In the genomic region with DNA sequence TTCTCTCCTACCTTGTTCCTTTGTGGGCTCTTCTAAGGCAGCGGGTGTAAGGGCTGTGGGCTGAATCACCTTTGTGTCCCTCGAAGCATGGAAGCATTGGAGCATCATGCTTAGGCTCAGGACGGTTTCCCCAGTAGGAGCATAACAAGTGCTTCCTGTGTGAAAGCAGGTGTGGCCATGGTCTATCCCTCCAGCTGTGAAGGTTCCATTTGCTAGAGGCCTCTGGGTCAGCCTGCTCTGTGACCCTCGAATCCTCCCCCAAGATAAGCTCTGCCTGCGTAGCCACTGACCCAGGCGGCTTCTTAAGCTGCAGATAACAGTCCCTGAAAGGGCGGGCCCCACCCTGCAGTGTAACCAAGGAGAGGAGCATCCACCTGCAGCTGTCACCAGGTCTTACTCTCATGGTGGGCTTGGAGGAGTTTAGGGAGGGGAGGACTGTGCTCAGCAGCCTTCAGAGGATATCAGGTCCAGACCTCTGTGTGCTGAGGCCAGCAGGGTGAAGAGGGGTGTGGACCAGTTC, we compare ENCODE assay signal across 12 cellular contexts. TPM values are rescaled to one million over a fixed set of nuclear protein-coding genes. Genes with fewer than 3 reads are reported as not detected.
A peak's percentile ranks its signal among the peaks of the same experiment; 100 is the strongest.
DNase-seq lines count a peak whose midpoint lies in the region; ATAC-seq and TF ChIP-seq lines count a peak whose summit lies in the region.
"Had no signal": no experiment of that assay in that cellular context is flagged by ENCODE, and none has a peak within 500 bp of the region (broad histone marks: within the 10 kb centered on the region; RNA-seq: fewer than 3 reads in every experiment).

No MANE protein-coding gene starts in this region.

- H3K9ac ChIP-seq in mesendoderm (ENCODE audit: low read length) = no peak overlapping the region

- H3K79me1 ChIP-seq in mesendoderm (ENCODE audit: low read length) = peaks cover 53% of the 10 kb centered on the region

- H2BK5ac ChIP-seq in mesendoderm (ENCODE audit: low read length) = peak overlapping the region; percentile 10

- no peak overlapping the region for H3K4me3 Mint-ChIP-seq in activated CD4-positive, alpha-beta memory T cell treated with anti-CD3 and anti-CD28 coated beads for 36 hours
- H3K4me3 Mint-ChIP-seq: activated B cell treated with CpG ODN at 0.5 μM for 24 hours had no signal

- no peak overlapping the region for H3K4me3 ChIP-seq in right cardiac atrium (ENCODE audit: low read length)
- no peak overlapping the region for H3K4me3 ChIP-seq in mesendoderm (ENCODE audit: low read length)

- no peak overlapping the region for H2AK5ac ChIP-seq in mesendoderm (ENCODE audit: low read length)

- H3K9me3 ChIP-seq in right cardiac atrium (ENCODE audit: control insufficient read depth, low read length) = no peaks in the 10 kb centered on the region

- H3K23ac ChIP-seq in mesendoderm (ENCODE audit: low read length) = no peak overlapping the region

- peaks cover 84% of the 10 kb centered on the region for H3K79me2 ChIP-seq in mesendoderm (ENCODE audit: control insufficient read depth, insufficient read depth, low read length)

- H3K56ac ChIP-seq in mesendoderm (ENCODE audit: low read length) = peak overlapping the region; percentile 10

- peaks cover 69% of the 10 kb centered on the region for H3K4me1 ChIP-seq in right cardiac atrium (ENCODE audit: control insufficient read depth, insufficient read depth, low read length)
- H3K4me1 ChIP-seq in mesendoderm (ENCODE audit: control insufficient read depth, low read depth, low read length) = peaks cover 22% of the 10 kb centered on the region
- H3K4me1 ChIP-seq in foreskin keratinocyte = peaks cover 55% of the 10 kb centered on the region

- H3K36me3 ChIP-seq in mesendoderm (ENCODE audit: control insufficient read depth, insufficient read depth, low read length) = no peaks in the 10 kb centered on the region

- peak overlapping the region; percentile 88 for H3K27ac ChIP-seq in right cardiac atrium (ENCODE audit: low read length)
- peak overlapping the region; percentile 99 for H3K27ac ChIP-seq in angular gyrus (ENCODE audit: low read depth, low read length)
- H3K27ac ChIP-seq in mesendoderm (ENCODE audit: low read depth, low read length) = no peak overlapping the region
- H3K27ac ChIP-seq in foreskin keratinocyte = no peak overlapping the region

- H3K4me1 Mint-ChIP-seq in activated CD4-positive, alpha-beta memory T cell treated with anti-CD3 and anti-CD28 coated beads for 36 hours (ENCODE audit: low read depth) = no peaks in the 10 kb centered on the region

- H2BK120ac ChIP-seq in mesendoderm (ENCODE audit: low read depth, low read length) = no peak overlapping the region

- H3K4ac ChIP-seq in mesendoderm (ENCODE audit: low read depth, low read length) = no peak overlapping the region

- no peak overlapping the region for H4K5ac ChIP-seq in mesendoderm (ENCODE audit: low read length)

- intact Hi-C loops in right cardiac atrium (cut with DNase I) (no loop called here), Right ventricle myocardium inferior (cut with DNase I) (no loop called here)
- intact Hi-C loops in activated CD4-positive, alpha-beta memory T cell treated with anti-CD3 and anti-CD28 coated beads for 36 hours (cut with micrococcal nuclease) = no loop called here

- H3K27me3 ChIP-seq in right cardiac atrium (ENCODE audit: control insufficient read depth, insufficient read depth) (no peaks in the 10 kb centered on the region), mesendoderm (ENCODE audit: insufficient read depth, low read length, poor library complexity) (no peaks in the 10 kb centered on the region), foreskin keratinocyte (no peaks in the 10 kb centered on the region)

- H3K18ac ChIP-seq in mesendoderm (ENCODE audit: low read length) = no peak overlapping the region

- H4K8ac ChIP-seq in mesendoderm (ENCODE audit: low read depth, low read length) = no peak overlapping the region

- H3K27ac Mint-ChIP-seq in activated CD4-positive, alpha-beta memory T cell treated with anti-CD3 and anti-CD28 coated beads for 36 hours = no peak overlapping the region
- H3K27ac Mint-ChIP-seq: activated B cell treated with CpG ODN at 0.5 μM for 24 hours had no signal

- POLR2A ChIA-PET in activated CD4-positive, alpha-beta memory T cell treated with anti-CD3 and anti-CD28 coated beads for 36 hours (lab: Charles Lee) = no interaction called here

- H3K36me3 Mint-ChIP-seq in activated CD4-positive, alpha-beta memory T cell treated with anti-CD3 and anti-CD28 coated beads for 36 hours = no peaks in the 10 kb centered on the region

- H2BK15ac ChIP-seq in mesendoderm (replicated peaks; ENCODE audit: low read depth) = no peak overlapping the region

- DNase-seq in right cardiac atrium = peak in 2 of 3 donors; percentile 26 to 49
- DNase-seq in Right ventricle myocardium inferior (ENCODE audit: missing footprints) = no peak
- peak; percentile 86 for DNase-seq in mesendoderm
- DNase-seq in foreskin keratinocyte = no peak
- DNase-seq in activated gamma-delta T cell treated with Interleukin-2 at 50 U/mL for 16 hours = no peak
- DNase-seq in activated CD4-positive, alpha-beta memory T cell treated with anti-CD3 and anti-CD28 coated beads for 36 hours = no peak
- no peak for DNase-seq in SHP77 treated with DMSO at 0.1 percent for 48 hours (lab: John Stamatoyannopoulos, UW)
- DNase-seq: activated B cell treated with CpG ODN at 0.5 μM for 24 hours; effector memory CD4-positive, alpha-beta T cell; NCI-H1436 treated with DMSO at 0.1 percent for 48 hours had no signal

- CTCF ChIA-PET in activated CD4-positive, alpha-beta memory T cell treated with anti-CD3 and anti-CD28 coated beads for 36 hours (lab: Charles Lee) = no interaction called here

- no peaks in the 10 kb centered on the region for H3K27me3 Mint-ChIP-seq in activated CD4-positive, alpha-beta memory T cell treated with anti-CD3 and anti-CD28 coated beads for 36 hours
- H3K27me3 Mint-ChIP-seq: activated B cell treated with CpG ODN at 0.5 μM for 24 hours had no signal

- WGBS in right cardiac atrium = 51% methylated on average over 7 of the region's 7 CpGs
- WGBS in mesendoderm (ENCODE audit: extremely low coverage, insufficient coverage, low lambda C conversion rate) = no CpG with 5 or more reads among the region's 7 CpGs

- ATAC-seq in right cardiac atrium = no peak
- ATAC-seq in Right ventricle myocardium inferior = no peak
- no peak for ATAC-seq in foreskin keratinocyte
- ATAC-seq: sciatic nerve had no signal

- no peak overlapping the region for H3K4me2 ChIP-seq in mesendoderm (ENCODE audit: low read length)

- H3K9me3 Mint-ChIP-seq in activated CD4-positive, alpha-beta memory T cell treated with anti-CD3 and anti-CD28 coated beads for 36 hours = no peaks in the 10 kb centered on the region
- H3K9me3 Mint-ChIP-seq: activated B cell treated with CpG ODN at 0.5 μM for 24 hours had no signal

- TF ChIP-seq CTCF in foreskin keratinocyte (conservative IDR thresholded peaks at IDR 0.05) = no peak

RNA-seq across cellular contexts. Expression of gene NDST1, which starts 8.4 kb away (rescaled TPM):
- total RNA-seq in right cardiac atrium (10 to 100 TPM; 53.1 to 67.8 (median 58.7) TPM), Right ventricle myocardium inferior (60.4 TPM), foreskin keratinocyte (53.4 and 56.2 TPM in 2 replicates)
- polyA plus RNA-seq in right cardiac atrium (45.9 TPM), foreskin keratinocyte (15.3 and 16.8 TPM in 2 replicates)
- polyA plus RNA-seq in mesendoderm (2013, experiment 1 of 2) = 36.0 TPM
- 34.9 TPM for polyA plus RNA-seq in mesendoderm (2013, experiment 2 of 2)
- 1 to 10 TPM; 2.5 to 2.6 TPM for total RNA-seq in activated CD4-positive, alpha-beta memory T cell treated with anti-CD3 and anti-CD28 coated beads for 36 hours

RNA-seq across cellular contexts. Expression of gene RPS14, which starts 50.0 kb away (rescaled TPM):
- total RNA-seq in right cardiac atrium (1,000 to 10,000 TPM; 1,254 to 1,552 (median 1,386) TPM), Right ventricle myocardium inferior (1,267 TPM), foreskin keratinocyte (2,193 and 2,437 TPM in 2 replicates)
- polyA plus RNA-seq in right cardiac atrium (1,870 TPM), foreskin keratinocyte (3,381 and 3,638 TPM in 2 replicates)
- polyA plus RNA-seq in mesendoderm (2013, experiment 1 of 2) = 4,258 TPM
- polyA plus RNA-seq in mesendoderm (2013, experiment 2 of 2) = 4,342 TPM
- 1,000 to 10,000 TPM; 3,748 to 3,882 TPM for total RNA-seq in activated CD4-positive, alpha-beta memory T cell treated with anti-CD3 and anti-CD28 coated beads for 36 hours

Comparison
In these comparisons a context has a peak if more than half of its experiments do, and no peak if none do; other contexts are left out.
1. DNase-seq: peak in right cardiac atrium (2 of 3) and mesendoderm (single experiment); none in Right ventricle myocardium inferior (single experiment), foreskin keratinocyte (0 of 2), activated gamma-delta T cell treated with Interleukin-2 at 50 U/mL for 16 hours (single experiment), activated CD4-positive, alpha-beta memory T cell treated with anti-CD3 and anti-CD28 coated beads for 36 hours (single experiment) and SHP77 treated with DMSO at 0.1 percent for 48 hours (single experiment).
2. H3K27ac ChIP-seq: peak in right cardiac atrium (single experiment) and angular gyrus (single experiment); none in mesendoderm (single experiment) and foreskin keratinocyte (single experiment).
3. RNA of gene NDST1, which starts 8.4 kb away (total RNA-seq): 53.1 to 67.8 TPM in right cardiac atrium, 60.4 TPM in Right ventricle myocardium inferior (single experiment) and 53.4 to 56.2 TPM in foreskin keratinocyte; 2.5 to 2.6 TPM in activated CD4-positive, alpha-beta memory T cell treated with anti-CD3 and anti-CD28 coated beads for 36 hours; every median in the first group is over 10 times any median in the second.